In the genomic region with DNA sequence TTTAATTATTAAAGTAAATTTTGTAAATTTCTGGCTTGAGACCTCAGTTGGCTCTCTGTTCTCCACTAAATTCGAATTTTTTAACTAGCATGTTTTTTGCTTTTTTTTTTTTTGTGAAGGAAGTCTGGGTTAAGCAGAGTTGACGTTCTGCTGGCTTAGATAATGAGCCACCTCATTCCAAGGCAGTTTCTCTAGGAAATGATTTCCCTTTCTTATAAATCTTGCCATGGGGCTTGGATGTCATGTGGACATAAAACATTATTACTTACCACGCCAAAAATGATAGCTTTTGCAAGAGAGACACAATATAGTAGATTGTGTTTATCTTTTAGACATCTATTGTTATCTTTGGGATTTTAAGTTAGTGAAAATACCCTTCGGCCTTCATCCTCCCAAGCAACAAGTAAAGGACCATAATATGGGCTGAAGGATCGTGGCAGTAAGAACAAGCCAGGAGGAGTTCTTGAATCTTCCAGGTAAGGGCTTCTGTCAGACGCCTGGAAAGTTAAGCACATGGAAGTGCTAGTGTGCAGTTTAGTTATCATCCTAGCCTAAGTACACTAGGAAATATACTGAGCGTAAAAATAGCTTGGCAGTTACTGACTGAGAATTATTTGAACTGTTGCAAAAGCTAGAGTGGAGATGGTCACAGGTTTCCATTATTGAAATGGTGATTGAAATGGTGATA, we compare ENCODE assay signal across 19 cellular contexts. TPM values are rescaled to one million over a fixed set of nuclear protein-coding genes. Genes with fewer than 3 reads are reported as not detected.
A peak's percentile ranks its signal among the peaks of the same experiment; 100 is the strongest.
DNase-seq lines count a peak whose midpoint lies in the region; ATAC-seq, FAIRE-seq and TF ChIP-seq lines count a peak whose summit lies in the region.
"Had no signal": no experiment of that assay in that cellular context is flagged by ENCODE, and none has a peak within 500 bp of the region (broad histone marks: within the 10 kb centered on the region; RNA-seq: fewer than 3 reads in every experiment).

No MANE protein-coding gene starts in this region.

- 0 out of 2 replicates have a peak overlapping the region, but pooled peaks have one; percentile 1 for H3K4me2 ChIP-seq in HepG2 (ENCODE audit: low read depth, low read length)
- no peak overlapping the region for H3K4me2 ChIP-seq in astrocyte (ENCODE audit: low read length)
- H3K4me2 ChIP-seq in smooth muscle cell: no peak overlapping the region
- H3K4me2 ChIP-seq: BLaER1 treated with 17β-estradiol and CSF1 and Interleukin-3, amounts not matched to agents 10 nM and 100 nM had no signal

- H3K27ac ChIP-seq in HepG2 (ENCODE audit: extremely low read length, insufficient read depth, low read length): peak overlapping the region; percentile 80
- H3K27ac ChIP-seq in right lobe of liver: peak overlapping the region in 1 of 3 donors; percentile 17
- no peak overlapping the region for H3K27ac ChIP-seq in astrocyte (ENCODE audit: low read depth, low read length)
- H3K27ac ChIP-seq in smooth muscle cell (ENCODE audit: low read depth): peak overlapping the region; percentile 78
- H3K27ac ChIP-seq: 22Rv1; BLaER1 treated with 17β-estradiol and CSF1 and Interleukin-3, amounts not matched to agents 10 nM and 100 nM; GM23248 had no signal

- TF ChIP-seq RAD21 in HepG2 (CRISPR knock-in tag; IDR thresholded peaks at IDR 0.05): no peak

- BruUV-seq in HepG2 (replicated peaks; lab: Mats Ljungman, UMichigan): no TSS peak

- ATAC-seq in HepG2 (no peak), right lobe of liver (no peak)
- ATAC-seq: GM12878 had no signal

- in situ Hi-C loops in HepG2 (cut with HindIII; ENCODE audit: extremely low pct_ligation_motif_present, low pct_unique_long_range_greater_than_20kb): no loop called here

- H3K27ac Mint-ChIP-seq in astrocyte (ENCODE audit: unreplicated experiment): peak overlapping the region; percentile 67
- H3K27ac Mint-ChIP-seq in mesothelial cell of epicardium: peak overlapping the region; percentile 65
- H3K27ac Mint-ChIP-seq: CD4-positive, CD25-positive, alpha-beta regulatory T cell had no signal

- H3K4me1 Mint-ChIP-seq in astrocyte (ENCODE audit: low read depth, unreplicated experiment): peaks cover 34% of the 10 kb centered on the region
- peaks cover 40% of the 10 kb centered on the region for H3K4me1 Mint-ChIP-seq in mesothelial cell of epicardium

- H3K4me3 Mint-ChIP-seq in astrocyte (ENCODE audit: unreplicated experiment) (no peak overlapping the region), mesothelial cell of epicardium (no peak overlapping the region)
- H3K4me3 Mint-ChIP-seq: CD4-positive, CD25-positive, alpha-beta regulatory T cell had no signal

- no peaks in the 10 kb centered on the region for H3K9me3 Mint-ChIP-seq in astrocyte (ENCODE audit: unreplicated experiment)
- peaks cover 4% of the 10 kb centered on the region for H3K9me3 Mint-ChIP-seq in mesothelial cell of epicardium
- H3K9me3 Mint-ChIP-seq: CD4-positive, CD25-positive, alpha-beta regulatory T cell had no signal

- FAIRE-seq in HepG2 (lab: Jason Lieb, UNC): no peak
- FAIRE-seq in astrocyte (lab: Jason Lieb, UNC): no peak
- FAIRE-seq: GM12878, GM18507, H54, HTR-8/SVneo had no signal

- no peaks in the 10 kb centered on the region for H3K27me3 Mint-ChIP-seq in astrocyte (ENCODE audit: low read depth, unreplicated experiment)
- H3K27me3 Mint-ChIP-seq in mesothelial cell of epicardium (ENCODE audit: low read depth): no peaks in the 10 kb centered on the region
- H3K27me3 Mint-ChIP-seq: CD4-positive, CD25-positive, alpha-beta regulatory T cell had no signal

- peaks cover 100% of the 10 kb centered on the region for H3K4me1 ChIP-seq in HepG2 (ENCODE audit: insufficient read depth, low read length)
- peaks cover 0 to 72% (median 22%) of the 10 kb centered on the region in 4 donors for H3K4me1 ChIP-seq in right lobe of liver
- H3K4me1 ChIP-seq in astrocyte (ENCODE audit: insufficient read depth, low read length): no peaks in the 10 kb centered on the region
- peaks cover 12% of the 10 kb centered on the region for H3K4me1 ChIP-seq in smooth muscle cell (ENCODE audit: low read depth)

- H4K20me1 ChIP-seq in HepG2 (ENCODE audit: insufficient read depth, low read length) (peaks cover 4% of the 10 kb centered on the region; the same call in 1 of the 2 replicates), astrocyte (ENCODE audit: insufficient read depth, low read length) (no peaks in the 10 kb centered on the region), smooth muscle cell (ENCODE audit: low read depth) (no peaks in the 10 kb centered on the region)
- H4K20me1 ChIP-seq: BLaER1 treated with 17β-estradiol and CSF1 and Interleukin-3, amounts not matched to agents 10 nM and 100 nM had no signal

- DNase-seq in HepG2 (ENCODE audit: low spot score) (no peak), right lobe of liver (no peak), astrocyte (ENCODE audit: low read depth) (no peak), mesothelial cell of epicardium (ENCODE audit: low spot score in 2 of 2, unreplicated experiment in 2 of 2) (no peak), smooth muscle cell (lab: John Stamatoyannopoulos, UW; ENCODE audit: unreplicated experiment) (no peak), NCI-H446 (lab: John Stamatoyannopoulos, UW) (no peak), HT-29 (ENCODE audit: low spot score) (no peak), DMS153 treated with DMSO at 0.1 percent for 48 hours (lab: John Stamatoyannopoulos, UW; ENCODE audit: unreplicated experiment) (no peak)
- DNase-seq: Calu3; CD4-positive, CD25-positive, alpha-beta regulatory T cell; DMS 273 treated with DMSO at 0.1 percent for 48 hours; DMS79; GM23248 had no signal

- WGBS in HepG2 (ENCODE audit: low lambda C conversion rate): 94% methylated on average over 7 of the region's 7 CpGs
- 69% methylated on average over 7 of the region's 7 CpGs for WGBS in right lobe of liver (ENCODE audit: insufficient coverage, low coverage, low lambda C conversion rate, missing lambda C conversion rate)
- WGBS in smooth muscle cell (ENCODE audit: low lambda C conversion rate): 63% methylated on average over 7 of the region's 7 CpGs

- H3K36me3 ChIP-seq in HepG2 (replicated peaks in 1 of 2; ENCODE audit: control insufficient read depth in 1 of 2, insufficient read depth in 2 of 2, low read length in 2 of 2): peaks cover 2 to 7% of the 10 kb centered on the region in 2 experiments; a peak in 3 of 5 replicates
- no peaks in the 10 kb centered on the region for H3K36me3 ChIP-seq in right lobe of liver
- no peaks in the 10 kb centered on the region for H3K36me3 ChIP-seq in astrocyte (ENCODE audit: insufficient read depth, low read length)
- no peaks in the 10 kb centered on the region for H3K36me3 ChIP-seq in smooth muscle cell (ENCODE audit: low read depth)
- H3K36me3 ChIP-seq: BLaER1 treated with 17β-estradiol and CSF1 and Interleukin-3, amounts not matched to agents 10 nM and 100 nM had no signal

- H3F3A ChIP-seq in smooth muscle cell (ENCODE audit: low read depth): no peaks in the 10 kb centered on the region

- intact Hi-C loops in HepG2 (cut with micrococcal nuclease; ENCODE audit: unreplicated experiment): no loop called here
- intact Hi-C loops in right lobe of liver (cut with DNase I): no loop called here

- H3K79me2 ChIP-seq in HepG2 (ENCODE audit: insufficient read depth, low read length) (peaks cover 94% of the 10 kb centered on the region), astrocyte (ENCODE audit: insufficient read depth, low read length) (no peaks in the 10 kb centered on the region), smooth muscle cell (ENCODE audit: low read depth) (no peaks in the 10 kb centered on the region)

- TF ChIP-seq EP300 in HepG2 (IDR thresholded peaks at IDR 0.05; ENCODE audit: low read depth in 2 of 2, low read length in 2 of 2) (no peak), HepG2 (CRISPR knock-in tag; IDR thresholded peaks at IDR 0.05; ENCODE audit: borderline replicate concordance) (no peak)

- H3K9ac ChIP-seq in HepG2 (ENCODE audit: insufficient read depth, low read depth, low read length) (no peak overlapping the region), astrocyte (ENCODE audit: low read length) (no peak overlapping the region), smooth muscle cell (ENCODE audit: low read depth) (no peak overlapping the region)
- H3K9ac ChIP-seq: BLaER1 treated with 17β-estradiol and CSF1 and Interleukin-3, amounts not matched to agents 10 nM and 100 nM; GM23248 had no signal

- CTCF ChIA-PET in HepG2 (lab: Yijun Ruan, JAX; ENCODE audit: low intra/inter-chr PET ratio, low total read pairs): no interaction called here

- H3K27me3 ChIP-seq in HepG2 (ENCODE audit: control insufficient read depth in 1 of 2, insufficient read depth in 2 of 2, low read length in 2 of 2) (no peaks in the 10 kb centered on the region), right lobe of liver (no peaks in the 10 kb centered on the region), astrocyte (ENCODE audit: insufficient read depth, low read length) (no peaks in the 10 kb centered on the region), smooth muscle cell (ENCODE audit: low read depth) (no peaks in the 10 kb centered on the region)
- H3K27me3 ChIP-seq: BLaER1 treated with 17β-estradiol and CSF1 and Interleukin-3, amounts not matched to agents 10 nM and 100 nM had no signal

- TF ChIP-seq CTCF in HepG2 (CRISPR knock-in tag; IDR thresholded peaks at IDR 0.05): no peak
- no peak for TF ChIP-seq CTCF in right lobe of liver (IDR thresholded peaks at IDR 0.05)
- no peak for TF ChIP-seq CTCF in astrocyte (IDR thresholded peaks at IDR 0.05; ENCODE audit: insufficient read depth, low read depth, low read length)
- no peak for TF ChIP-seq CTCF in mesothelial cell of epicardium (IDR thresholded peaks at IDR 0.05; ENCODE audit: unreplicated experiment)
- TF ChIP-seq CTCF in smooth muscle cell (IDR thresholded peaks at IDR 0.05; ENCODE audit: borderline replicate concordance, insufficient read depth, poor library complexity, severe bottlenecking): no peak

- POLR2A ChIA-PET in HepG2 (lab: Yijun Ruan, JAX): no interaction called here

- H3K36me3 Mint-ChIP-seq in astrocyte (ENCODE audit: low read depth, unreplicated experiment) (peaks cover 1% of the 10 kb centered on the region), mesothelial cell of epicardium (no peaks in the 10 kb centered on the region)
- H3K36me3 Mint-ChIP-seq: CD4-positive, CD25-positive, alpha-beta regulatory T cell had no signal

- TF ChIP-seq POLR2A in HepG2 (IDR thresholded peaks at IDR 0.05; ENCODE audit: insufficient read depth in 1 of 2, low read depth in 2 of 2, low read length in 2 of 2) (no peak), right lobe of liver (IDR thresholded peaks at IDR 0.05) (no peak)

- H2AFZ ChIP-seq in HepG2 (ENCODE audit: low read length) (no peak overlapping the region), astrocyte (ENCODE audit: low read depth, low read length) (no peak overlapping the region), smooth muscle cell (ENCODE audit: low read depth) (no peak overlapping the region)
- H2AFZ ChIP-seq: GM23248 had no signal

- H3K9me3 ChIP-seq in HepG2 (ENCODE audit: low read length) (no peaks in the 10 kb centered on the region), right lobe of liver (no peaks in the 10 kb centered on the region), astrocyte (ENCODE audit: insufficient read depth, low read depth, low read length) (no peaks in the 10 kb centered on the region), smooth muscle cell (replicated peaks; ENCODE audit: low read depth) (no peaks in the 10 kb centered on the region)
- H3K9me3 ChIP-seq: BLaER1 treated with 17β-estradiol and CSF1 and Interleukin-3, amounts not matched to agents 10 nM and 100 nM had no signal

- H3K4me3 ChIP-seq in HepG2 (replicated peaks in 1 of 3; ENCODE audit: insufficient read depth in 1 of 3, low read depth in 2 of 3, low read length in 3 of 3) (no peak overlapping the region), right lobe of liver (no peak overlapping the region), astrocyte (ENCODE audit: insufficient read depth, low read depth, low read length) (no peak overlapping the region), smooth muscle cell (no peak overlapping the region)
- H3K4me3 ChIP-seq: BLaER1 treated with 17β-estradiol and CSF1 and Interleukin-3, amounts not matched to agents 10 nM and 100 nM; GM12878; GM23248 had no signal

RNA-seq across cellular contexts. Expression of a gene that starts 30.7 kb away (rescaled TPM):
- 83.6 and 129 TPM in 2 replicates for total RNA-seq in HepG2 (2016; rRNA removed; fragmentation: Illumina TruSeq; extraction: Trizol)
- total RNA-seq in HepG2 (2016; cell fraction: cytosol; rRNA removed; fragmentation: Illumina TruSeq; extraction: Trizol; ENCODE audit: low read depth): 12.9 and 13.3 TPM in 2 replicates
- 76.7 and 125 TPM in 2 replicates for total RNA-seq in HepG2 (2016; cell fraction: insoluble cytoplasmic fraction; rRNA removed; fragmentation: Illumina TruSeq; extraction: Trizol)
- total RNA-seq in HepG2 (2016; cell fraction: membrane; rRNA removed; fragmentation: Illumina TruSeq; extraction: Trizol): 29.0 and 33.2 TPM in 2 replicates
- total RNA-seq in HepG2 (2016; cell fraction: nucleus; rRNA removed; fragmentation: Illumina TruSeq; extraction: Trizol): 271 and 292 TPM in 2 replicates
- 176 and 249 TPM in 2 replicates for polyA plus RNA-seq in HepG2 (2011; rRNA removed)
- polyA plus RNA-seq in HepG2 (2011; cell fraction: cytosol; rRNA removed): 115 and 131 TPM in 2 replicates
- polyA plus RNA-seq in HepG2 (2011; cell fraction: nucleus; rRNA removed): 148 and 157 TPM in 2 replicates
- 116 and 147 TPM in 2 replicates for polyA plus RNA-seq in HepG2 (2012)
- polyA plus RNA-seq in HepG2 (2016; cell fraction: cytosol; fragmentation: Illumina TruSeq; extraction: Trizol; ENCODE audit: low read depth): 1.8 TPM in 2 replicates
- polyA plus RNA-seq in HepG2 (2016; cell fraction: insoluble cytoplasmic fraction; fragmentation: Illumina TruSeq; extraction: Trizol; ENCODE audit: low read depth): 38.7 and 42.8 TPM in 2 replicates
- 5.0 and 5.8 TPM in 2 replicates for polyA plus RNA-seq in HepG2 (2016; cell fraction: membrane; fragmentation: Illumina TruSeq; extraction: Trizol; ENCODE audit: low read depth)
- 110 and 113 TPM in 2 replicates for polyA plus RNA-seq in HepG2 (2016; cell fraction: nucleus; fragmentation: Illumina TruSeq; extraction: Trizol; ENCODE audit: insufficient read depth, low read depth)
- 75.0 and 703 TPM in 2 replicates for polyA minus RNA-seq in HepG2 (2011; rRNA and poly(A)+ RNA removed; ENCODE audit: low replicate concordance)
- 216 and 224 TPM in 2 replicates for polyA minus RNA-seq in HepG2 (2011; cell fraction: cytosol; rRNA and poly(A)+ RNA removed)
- 1,103 and 1,189 TPM in 2 replicates for polyA minus RNA-seq in HepG2 (2011; cell fraction: nucleus; rRNA and poly(A)+ RNA removed)
- 100 to 1,000 TPM in 3 of 6 experiments, 10 to 100 TPM in 3; 49.6 to 114 (median 94.6) TPM for total RNA-seq in right lobe of liver
- total RNA-seq in astrocyte: 89.2 and 98.2 TPM in 2 replicates
- 33.5 to 36.6 TPM (median 35.4 TPM) in 3 replicates for total RNA-seq in mesothelial cell of epicardium
- 11.3 and 14.2 TPM in 2 replicates for total RNA-seq in smooth muscle cell
- polyA plus RNA-seq in smooth muscle cell: 0.77 and 3.9 TPM in 2 replicates
- 6.6 and 8.1 TPM in 2 replicates for total RNA-seq in HT-29 (2014; rRNA removed; shearing (Covaris generic))
- polyA plus RNA-seq: CD4-positive, CD25-positive, alpha-beta regulatory T cell had no signal
